In genomic region chr10:97550336-97551149, GRCh38 we compare ENCODE assay signal across 1 cellular context.
TF ChIP-seq lines count a peak whose summit lies in the region.

No MANE protein-coding gene starts in this region.

TF ChIP-seq in H1, 55 proteins besides CTCF, POLR2A, EP300 and RAD21:
- TF ChIP-seq, protein P1, sequence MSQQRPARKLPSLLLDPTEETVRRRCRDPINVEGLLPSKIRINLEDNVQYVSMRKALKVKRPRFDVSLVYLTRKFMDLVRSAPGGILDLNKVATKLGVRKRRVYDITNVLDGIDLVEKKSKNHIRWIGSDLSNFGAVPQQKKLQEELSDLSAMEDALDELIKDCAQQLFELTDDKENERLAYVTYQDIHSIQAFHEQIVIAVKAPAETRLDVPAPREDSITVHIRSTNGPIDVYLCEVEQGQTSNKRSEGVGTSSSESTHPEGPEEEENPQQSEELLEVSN (IDR thresholded peaks at IDR 0.05), result peak; percentile 70
- no peak for TF ChIP-seq RBBP5 (IDR thresholded peaks at IDR 0.05; ENCODE audit: borderline replicate concordance, low read depth, low read length)
- TF ChIP-seq, protein P2, sequence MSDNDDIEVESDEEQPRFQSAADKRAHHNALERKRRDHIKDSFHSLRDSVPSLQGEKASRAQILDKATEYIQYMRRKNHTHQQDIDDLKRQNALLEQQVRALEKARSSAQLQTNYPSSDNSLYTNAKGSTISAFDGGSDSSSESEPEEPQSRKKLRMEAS (IDR thresholded peaks at IDR 0.05), result peak; percentile 62
